Comparison of ENCODE assay signal across 15 cellular contexts in genomic region chr12:68349921-68350606, GRCh38. TPM values are rescaled to one million over a fixed set of nuclear protein-coding genes. Genes with fewer than 3 reads are reported as not detected.
DNase-seq lines count a peak whose midpoint lies in the region; ATAC-seq and TF ChIP-seq lines count a peak whose summit lies in the region.
"Had no signal": no experiment of that assay in that cellular context is flagged by ENCODE, and none has a peak within 500 bp of the region (broad histone marks: within the 10 kb centered on the region; RNA-seq: fewer than 3 reads in every experiment).

No MANE protein-coding gene starts in this region.

- no peak overlapping the region for H3K27ac ChIP-seq in MM.1S (ENCODE audit: low read length)
- H3K27ac ChIP-seq: 22Rv1, cardiac muscle cell, left ventricle myocardium inferior, thoracic aorta had no signal

- no peaks in the 10 kb centered on the region for H3K4me1 ChIP-seq in MM.1S (ENCODE audit: low read length)
- H3K4me1 ChIP-seq: left ventricle myocardium inferior had no signal

- H3K9me3 ChIP-seq in MM.1S (replicated peaks; ENCODE audit: insufficient read depth, low read length), result no peaks in the 10 kb centered on the region
- H3K9me3 ChIP-seq: left ventricle myocardium inferior, thoracic aorta had no signal

- no peaks in the 10 kb centered on the region for H3K27me3 ChIP-seq in MM.1S (replicated peaks; ENCODE audit: insufficient read depth, low read length)
- H3K27me3 ChIP-seq: cardiac muscle cell had no signal

- no peak overlapping the region for H3K9ac ChIP-seq in MM.1S (ENCODE audit: low read length)

- no peak overlapping the region for H3K4me3 ChIP-seq in MM.1S (ENCODE audit: low read length)
- H3K4me3 ChIP-seq: cardiac muscle cell, left ventricle myocardium inferior, thoracic aorta had no signal

- H3K79me2 ChIP-seq in MM.1S (ENCODE audit: low read length), result no peaks in the 10 kb centered on the region

- H3K36me3 ChIP-seq in MM.1S (replicated peaks; ENCODE audit: insufficient read depth, low read length), result no peaks in the 10 kb centered on the region
- H3K36me3 ChIP-seq: cardiac muscle cell, left ventricle myocardium inferior, thoracic aorta had no signal

- H3K4me2 ChIP-seq in MM.1S (ENCODE audit: low read depth, low read length), result no peak overlapping the region

- no peaks in the 10 kb centered on the region for H3K9me2 ChIP-seq in MM.1S (replicated peaks; ENCODE audit: insufficient read depth, low read length)

- DNase-seq in NCI-H510A treated with DMSO at 0.1 percent for 48 hours (lab: John Stamatoyannopoulos, UW), result peak; percentile 67
- DNase-seq in NCI-H510A (lab: John Stamatoyannopoulos, UW), result no peak
- DNase-seq in NCI-H345 (lab: John Stamatoyannopoulos, UW), result peak; percentile 96
- DNase-seq in dermis blood vessel endothelial cell, result peak; percentile 42
- no peak for DNase-seq in islet precursor cell
- no peak for DNase-seq in MM.1S
- DNase-seq: activated CD4-positive, alpha-beta T cell treated with anti-CD3 and anti-CD28 coated beads, Interleukin-2, amount 50 U/mL, for 1 hour; GOT3; left ventricle myocardium inferior; T-helper 2 cell had no signal

- no peaks in the 10 kb centered on the region for H3F3A ChIP-seq in MM.1S (ENCODE audit: insufficient read depth, low read length)

- ATAC-seq in HG02885 (IDR thresholded peaks at IDR 0.05; ENCODE audit: poor library complexity, unreplicated experiment) (no peak), HG02678 (IDR thresholded peaks at IDR 0.05; ENCODE audit: unreplicated experiment) (no peak)

- H2AFZ ChIP-seq in MM.1S (ENCODE audit: low read length), result no peak overlapping the region

- TF ChIP-seq CTCF in MM.1S (IDR thresholded peaks at IDR 0.05; ENCODE audit: low read length), result no peak

- H4K20me1 ChIP-seq in MM.1S (ENCODE audit: insufficient read depth, low read length), result no peaks in the 10 kb centered on the region

RNA-seq across cellular contexts. Expression of gene MDM1, which starts 17.9 kb away (rescaled TPM):
- total RNA-seq in dermis blood vessel endothelial cell, result 9.7 and 11.1 TPM in 2 replicates

Comparison
In these comparisons a context has a peak if more than half of its experiments do, and no peak if none do; other contexts are left out.
1. DNase-seq: peak in NCI-H510A treated with DMSO at 0.1 percent for 48 hours (single experiment), NCI-H345 (single experiment) and dermis blood vessel endothelial cell (single experiment); none in NCI-H510A (single experiment), islet precursor cell (single experiment) and MM.1S (single experiment).